19 cellular contexts compared by ENCODE assay signal in the genomic region with DNA sequence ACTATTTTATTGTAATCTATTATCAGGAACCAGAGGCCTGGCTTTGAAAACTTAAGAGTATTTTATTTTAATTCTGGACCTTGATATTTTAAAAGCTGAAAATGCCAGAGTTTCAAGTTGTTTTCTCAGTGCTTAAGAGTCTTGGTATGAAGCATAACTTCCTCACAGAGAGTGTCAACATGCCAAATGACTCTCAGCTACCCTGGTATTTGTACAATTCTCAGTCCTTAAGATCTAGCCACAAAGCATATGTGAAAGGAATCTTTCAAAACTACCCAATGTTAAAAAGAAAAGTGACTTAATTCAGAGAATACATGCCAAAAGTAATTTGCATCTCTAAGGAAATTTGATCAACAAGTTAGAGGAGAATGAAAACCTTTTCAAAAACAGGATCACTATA.
A peak's percentile ranks its signal among the peaks of the same experiment; 100 is the strongest.
DNase-seq lines count a peak whose midpoint lies in the region; FAIRE-seq and TF ChIP-seq lines count a peak whose summit lies in the region.
"Had no signal": no experiment of that assay in that cellular context is flagged by ENCODE, and none has a peak within 500 bp of the region (broad histone marks: within the 10 kb centered on the region; RNA-seq: fewer than 3 reads in every experiment).

No MANE protein-coding gene starts in this region.

- no peak overlapping the region for H2AK5ac ChIP-seq in neuronal stem cell (ENCODE audit: low read depth, low read length)

- no peak for TF ChIP-seq CTCF in kidney (IDR thresholded peaks at IDR 0.05; ENCODE audit: borderline replicate concordance, extremely low read depth, insufficient read depth)
- TF ChIP-seq CTCF in esophagus squamous epithelium (IDR thresholded peaks at IDR 0.05): no peak

- no peak overlapping the region for H2BK5ac ChIP-seq in neuronal stem cell (ENCODE audit: low read length)

- no peak overlapping the region for H3K4me3 ChIP-seq in skeletal muscle cell (ENCODE audit: low read depth, low read length)
- no peak overlapping the region for H3K4me3 ChIP-seq in neuronal stem cell (ENCODE audit: low read length in 2 of 2)
- H3K4me3 ChIP-seq in kidney (ENCODE audit: low read length in 2 of 2): no peak overlapping the region
- no peak overlapping the region for H3K4me3 ChIP-seq in esophagus squamous epithelium
- H3K4me3 ChIP-seq: dorsolateral prefrontal cortex, HAP-1, psoas muscle had no signal

- no peaks in the 10 kb centered on the region for H3K27me3 ChIP-seq in neuronal stem cell (ENCODE audit: control insufficient read depth in 3 of 3, insufficient read depth in 3 of 3, low read depth in 1 of 3, low read length in 3 of 3)
- no peaks in the 10 kb centered on the region for H3K27me3 ChIP-seq in esophagus squamous epithelium
- H3K27me3 ChIP-seq: dorsolateral prefrontal cortex had no signal

- H2BK15ac ChIP-seq in neuronal stem cell (ENCODE audit: low read length): no peak overlapping the region

- no peak overlapping the region for H3K4me2 ChIP-seq in neuronal stem cell (ENCODE audit: insufficient read depth, low read length, poor library complexity, severe bottlenecking)

- H3K27ac ChIP-seq in neuronal stem cell (replicated peaks; ENCODE audit: low read length): no peak overlapping the region
- no peak overlapping the region for H3K27ac ChIP-seq in kidney (ENCODE audit: low read depth in 2 of 2, low read length in 2 of 2)
- no peak overlapping the region for H3K27ac ChIP-seq in esophagus squamous epithelium
- H3K27ac ChIP-seq: dorsolateral prefrontal cortex, psoas muscle had no signal

- no peak overlapping the region for H4K91ac ChIP-seq in neuronal stem cell (ENCODE audit: low read depth, low read length, poor library complexity)

- intact Hi-C loops in kidney (cut with DNase I): no loop called here
- intact Hi-C loops in esophagus squamous epithelium (cut with DNase I): no loop called here

- H3K14ac ChIP-seq in neuronal stem cell (ENCODE audit: low read length): no peak overlapping the region

- no peak overlapping the region for H3K23ac ChIP-seq in neuronal stem cell (ENCODE audit: low read depth, low read length, poor library complexity)

- H3K9ac ChIP-seq in neuronal stem cell (ENCODE audit: low read depth, low read length, poor library complexity) (no peak overlapping the region), kidney (ENCODE audit: low read length in 2 of 2) (no peak overlapping the region)

- no peaks in the 10 kb centered on the region for H3K4me1 ChIP-seq in neuronal stem cell (ENCODE audit: control insufficient read depth in 2 of 2, insufficient read depth in 1 of 2, low read depth in 1 of 2, low read length in 2 of 2)
- no peaks in the 10 kb centered on the region for H3K4me1 ChIP-seq in kidney (ENCODE audit: control insufficient read depth in 1 of 2, insufficient read depth in 1 of 2, low read depth in 1 of 2, low read length in 2 of 2)
- H3K4me1 ChIP-seq in esophagus squamous epithelium: no peaks in the 10 kb centered on the region
- H3K4me1 ChIP-seq: HAP-1, psoas muscle had no signal

- no peak overlapping the region for H4K8ac ChIP-seq in neuronal stem cell (ENCODE audit: low read depth, low read length)

- H3K9me3 ChIP-seq in neuronal stem cell (replicated peaks in 1 of 2; ENCODE audit: control insufficient read depth in 2 of 2, insufficient read depth in 1 of 2, low read depth in 1 of 2, low read length in 2 of 2) (no peaks in the 10 kb centered on the region), kidney (ENCODE audit: control insufficient read depth in 1 of 2, low read length in 2 of 2) (no peaks in the 10 kb centered on the region), esophagus squamous epithelium (no peaks in the 10 kb centered on the region)
- H3K9me3 ChIP-seq: HAP-1, psoas muscle had no signal

- no peak overlapping the region for H2AFZ ChIP-seq in neuronal stem cell (ENCODE audit: low read length)

- no peak overlapping the region for H3K4ac ChIP-seq in neuronal stem cell (ENCODE audit: low read length)

- FAIRE-seq in kidney (lab: Jason Lieb, UNC): no peak
- FAIRE-seq: G401.6 had no signal

- no peak overlapping the region for H2BK120ac ChIP-seq in neuronal stem cell (ENCODE audit: low read depth, low read length)

- H2BK12ac ChIP-seq in neuronal stem cell (ENCODE audit: low read length): no peak overlapping the region

- H3K18ac ChIP-seq in neuronal stem cell (ENCODE audit: low read length): no peak overlapping the region

- no peaks in the 10 kb centered on the region for H3K36me3 ChIP-seq in neuronal stem cell (replicated peaks in 1 of 2; ENCODE audit: control insufficient read depth in 2 of 2, insufficient read depth in 2 of 2, low read length in 2 of 2)
- H3K36me3 ChIP-seq in kidney (ENCODE audit: control insufficient read depth in 1 of 2, insufficient read depth in 2 of 2, low read length in 2 of 2): no peaks in the 10 kb centered on the region
- no peaks in the 10 kb centered on the region for H3K36me3 ChIP-seq in esophagus squamous epithelium
- H3K36me3 ChIP-seq: HAP-1 had no signal

- TF ChIP-seq POLR2A in esophagus squamous epithelium (IDR thresholded peaks at IDR 0.05): no peak

- DNase-seq in EH (ENCODE audit: low read depth): peak; percentile 79
- peak; percentile 60 for DNase-seq in amniotic epithelial cell (ENCODE audit: low read depth)
- DNase-seq in fibroblast of peridontal ligament (ENCODE audit: extremely low read depth): peak; percentile 74
- peak; percentile 83 for DNase-seq in skeletal muscle cell (ENCODE audit: low read depth)
- no peak for DNase-seq in neuronal stem cell (ENCODE audit: low spot score)
- no peak for DNase-seq in kidney
- DNase-seq in esophagus squamous epithelium (lab: John Stamatoyannopoulos, UW): no peak
- DNase-seq in activated naive CD4-positive, alpha-beta T cell (lab: John Stamatoyannopoulos, UW): no peak
- DNase-seq: activated CD4-positive, CD25-positive, alpha-beta regulatory T cell treated with anti-CD3 and anti-CD28 coated beads, Interleukin-2, amount 50 U/mL, for 72 hours; activated effector memory CD4-positive, alpha-beta T cell treated with anti-CD3 and anti-CD28 coated beads, Interleukin-2, amount 50 U/mL, for 16 hours; COR-L47; dorsolateral prefrontal cortex; NCI-H1694; NCI-H446; psoas muscle; SHP77; stimulated activated naive CD8-positive, alpha-beta T cell treated with anti-CD3 and anti-CD28 coated beads, Interleukin-15, amount 100 ng/mL, for 72 hours had no signal

- no peaks in the 10 kb centered on the region for H3K79me1 ChIP-seq in neuronal stem cell (ENCODE audit: low read depth, low read length)

Comparison
In these comparisons a context has a peak if more than half of its experiments do, and no peak if none do; other contexts are left out.
1. DNase-seq: peak in EH (single experiment), amniotic epithelial cell (single experiment), fibroblast of peridontal ligament (single experiment) and skeletal muscle cell (single experiment); none in neuronal stem cell (single experiment), kidney (single experiment), esophagus squamous epithelium (single experiment) and activated naive CD4-positive, alpha-beta T cell (0 of 4).